In genomic region chr9:7143801-7144200, GRCh38 we compare ENCODE assay signal across 15 cellular contexts.
DNase-seq lines count a peak whose midpoint lies in the region; ATAC-seq and TF ChIP-seq lines count a peak whose summit lies in the region.
"Had no signal": no experiment of that assay in that cellular context is flagged by ENCODE, and none has a peak within 500 bp of the region (broad histone marks: within the 10 kb centered on the region; RNA-seq: fewer than 3 reads in every experiment).

No MANE protein-coding gene starts in this region.

- H3K36me3 ChIP-seq in cardiac muscle cell, result no peaks in the 10 kb centered on the region
- no peaks in the 10 kb centered on the region for H3K36me3 ChIP-seq in HUES6 (ENCODE audit: control insufficient read depth, insufficient read depth, low read length)

- H3K9me3 Mint-ChIP-seq in mesothelial cell of epicardium, result peaks cover 5% of the 10 kb centered on the region
- H3K9me3 Mint-ChIP-seq: CD8-positive, alpha-beta memory T cell; IgD-negative memory B cell had no signal

- no peaks in the 10 kb centered on the region for H3K27me3 ChIP-seq in cardiac muscle cell
- H3K27me3 ChIP-seq in HUES6 (ENCODE audit: control insufficient read depth, insufficient read depth, low read length), result no peaks in the 10 kb centered on the region
- H3K27me3 ChIP-seq: BLaER1 treated with 17β-estradiol and CSF1 and Interleukin-3, amounts not matched to agents 10 nM and 100 nM had no signal

- no peaks in the 10 kb centered on the region for H3K27me3 Mint-ChIP-seq in mesothelial cell of epicardium (ENCODE audit: low read depth)
- H3K27me3 Mint-ChIP-seq: B cell; CD8-positive, alpha-beta memory T cell; IgD-negative memory B cell had no signal

- no peak overlapping the region for H3K9ac ChIP-seq in HUES6 (ENCODE audit: low read length)
- H3K9ac ChIP-seq: BLaER1 treated with 17β-estradiol and CSF1 and Interleukin-3, amounts not matched to agents 10 nM and 100 nM had no signal

- H3K36me3 Mint-ChIP-seq in mesothelial cell of epicardium, result peaks cover 1% of the 10 kb centered on the region

- no peak for ATAC-seq in Right ventricle myocardium superior (ENCODE audit: poor library complexity)
- ATAC-seq: HepG2 had no signal

- H3K27ac ChIP-seq in cardiac muscle cell (peak overlapping the region; percentile 84), HUES6 (ENCODE audit: low read depth, low read length) (peak overlapping the region; percentile 39; the same call in 1 of the 2 replicates)
- H3K27ac ChIP-seq: BLaER1 treated with 17β-estradiol and CSF1 and Interleukin-3, amounts not matched to agents 10 nM and 100 nM had no signal

- H3K27ac Mint-ChIP-seq in mesothelial cell of epicardium, result peak overlapping the region; percentile 65
- H3K27ac Mint-ChIP-seq: B cell, IgD-negative memory B cell had no signal

- H3K4me1 ChIP-seq in cardiac muscle cell (ENCODE audit: low read depth), result peaks cover 64% of the 10 kb centered on the region
- peaks cover 19% of the 10 kb centered on the region; the same call in 1 of the 2 replicates for H3K4me1 ChIP-seq in HUES6 (ENCODE audit: control insufficient read depth, insufficient read depth, low read length)
- H3K4me1 ChIP-seq: Caco-2 had no signal

- intact Hi-C loops in Right ventricle myocardium superior (cut with DNase I), result no loop called here

- H3K9me3 ChIP-seq in cardiac muscle cell (ENCODE audit: low read depth) (no peaks in the 10 kb centered on the region), HUES6 (ENCODE audit: control insufficient read depth, insufficient read depth, low read depth, low read length) (no peaks in the 10 kb centered on the region)
- H3K9me3 ChIP-seq: Caco-2 had no signal

- no peak overlapping the region for H3K4me3 Mint-ChIP-seq in mesothelial cell of epicardium
- H3K4me3 Mint-ChIP-seq: B cell; CD8-positive, alpha-beta memory T cell; IgD-negative memory B cell had no signal

- DNase-seq in cardiac muscle cell (ENCODE audit: low read depth in 1 of 2, low spot score in 1 of 2), result no peak
- DNase-seq in Right ventricle myocardium superior, result no peak
- DNase-seq in mesothelial cell of epicardium (ENCODE audit: low spot score in 2 of 2, unreplicated experiment in 2 of 2), result no peak
- no peak for DNase-seq in activated gamma-delta T cell treated with Interleukin-2 at 50 U/mL for 16 hours
- DNase-seq in Ammon's horn (ENCODE audit: low spot score), result no peak
- no peak for DNase-seq in NCI-H510A treated with DMSO at 0.1 percent for 48 hours (lab: John Stamatoyannopoulos, UW)
- DNase-seq: 8988T; Caco-2; CD8-positive, alpha-beta memory T cell; HCEC 1CT had no signal

- H3K4me1 Mint-ChIP-seq in mesothelial cell of epicardium, result peaks cover 35% of the 10 kb centered on the region
- H3K4me1 Mint-ChIP-seq: IgD-negative memory B cell had no signal

- no peak for TF ChIP-seq CTCF in cardiac muscle cell (IDR thresholded peaks at IDR 0.05; ENCODE audit: low read depth, low read length)
- TF ChIP-seq CTCF in mesothelial cell of epicardium (IDR thresholded peaks at IDR 0.05; ENCODE audit: unreplicated experiment), result no peak

- H3K4me3 ChIP-seq in cardiac muscle cell, result no peak overlapping the region
- H3K4me3 ChIP-seq in HUES6 (ENCODE audit: low read depth, low read length), result no peak overlapping the region
- H3K4me3 ChIP-seq: BLaER1 treated with 17β-estradiol and CSF1 and Interleukin-3, amounts not matched to agents 10 nM and 100 nM had no signal
